Comparison of ENCODE assay signal across 29 cellular contexts in the genomic region with DNA sequence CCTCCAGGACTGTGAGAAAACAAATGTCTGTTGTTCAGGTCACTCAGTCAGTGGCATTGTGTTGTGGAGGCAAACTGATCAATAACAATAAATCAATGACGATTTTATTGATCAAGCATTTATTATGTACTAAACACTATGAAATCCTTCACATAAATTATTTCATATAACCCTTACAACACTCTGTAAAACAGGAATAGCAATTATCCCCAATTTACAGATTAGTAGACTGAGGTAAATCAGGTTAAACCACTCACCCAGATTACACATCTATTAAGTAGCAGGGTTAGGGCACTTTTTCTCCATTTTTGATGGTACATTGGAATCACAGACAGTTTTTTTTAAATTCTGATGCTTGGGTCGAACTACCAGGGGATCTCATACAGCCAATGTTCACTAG.
"Had no signal": no experiment of that assay in that cellular context is flagged by ENCODE, and none has a peak within 500 bp of the region (broad histone marks: within the 10 kb centered on the region; RNA-seq: fewer than 3 reads in every experiment).

No MANE protein-coding gene starts in this region.

- H3K27me3 Mint-ChIP-seq: dendritic cell treated with granulocyte-macrophage colony-stimulating factor and Interleukin-4, amounts not matched to agents 40 ng/mL and 50 ng/mL, for 4 days had no signal

- DNase-seq: colonic mucosa; cortex of kidney; dermis blood vessel endothelial cell; dorsolateral prefrontal cortex; effector CD4-positive, alpha-beta T cell; effector CD8-positive, alpha-beta T cell; effector memory CD4-positive, alpha-beta T cell; effector memory CD8-positive, alpha-beta T cell; endodermal cell; erythroblast; esophagus squamous epithelium; foreskin fibroblast; foreskin keratinocyte; foreskin melanocyte; gastrocnemius medialis; glutamatergic neuron; head of caudate nucleus; heart left ventricle; heart right ventricle had no signal

- H3K27me3 ChIP-seq: colonic mucosa, esophagus muscularis mucosa, esophagus squamous epithelium, gastrocnemius medialis, gastroesophageal sphincter, heart left ventricle, heart right ventricle had no signal

- H3K9me3 Mint-ChIP-seq: dendritic cell treated with granulocyte-macrophage colony-stimulating factor and Interleukin-4, amounts not matched to agents 40 ng/mL and 50 ng/mL, for 4 days; effector memory CD8-positive, alpha-beta T cell; endodermal cell had no signal

- H3K4me1 ChIP-seq: colonic mucosa, esophagus muscularis mucosa, foreskin keratinocyte, gastroesophageal sphincter had no signal

- ATAC-seq: effector memory CD8-positive, alpha-beta T cell; esophagus mucosa; foreskin keratinocyte; gastrocnemius medialis; gastroesophageal sphincter; heart left ventricle; heart right ventricle had no signal

- H3K27ac Mint-ChIP-seq: dendritic cell treated with granulocyte-macrophage colony-stimulating factor and Interleukin-4, amounts not matched to agents 40 ng/mL and 50 ng/mL, for 4 days; effector memory CD8-positive, alpha-beta T cell; endodermal cell had no signal

- H3K4me3 Mint-ChIP-seq: dendritic cell treated with granulocyte-macrophage colony-stimulating factor and Interleukin-4, amounts not matched to agents 40 ng/mL and 50 ng/mL, for 4 days; effector memory CD8-positive, alpha-beta T cell; endodermal cell had no signal

- H3K4me3 ChIP-seq: colonic mucosa, coronary artery, dorsolateral prefrontal cortex, esophagus muscularis mucosa, esophagus squamous epithelium, gastrocnemius medialis, gastroesophageal sphincter, heart left ventricle, heart right ventricle had no signal

- FAIRE-seq: colon, endometrium, endothelial cell of umbilical vein, frontal cortex had no signal

- H3K27ac ChIP-seq: colonic mucosa, coronary artery, dorsolateral prefrontal cortex, epithelial cell of prostate, esophagus muscularis mucosa, esophagus squamous epithelium, foreskin keratinocyte, gastrocnemius medialis, gastroesophageal sphincter, heart left ventricle, heart right ventricle had no signal

- H3K36me3 ChIP-seq: colonic mucosa, esophagus muscularis mucosa, esophagus squamous epithelium, gastrocnemius medialis, gastroesophageal sphincter, heart left ventricle, heart right ventricle had no signal

- H3K9me3 ChIP-seq: colonic mucosa, esophagus muscularis mucosa, esophagus squamous epithelium, gastrocnemius medialis, gastroesophageal sphincter, heart left ventricle, heart right ventricle had no signal
